Comparison of ENCODE assay signal across 2 cellular contexts in genomic region chr6:96520039-96520850, GRCh38.
TF ChIP-seq lines count a peak whose summit lies in the region.

No MANE protein-coding gene starts in this region.

TF ChIP-seq in A549, 52 proteins besides CTCF, POLR2A, EP300 and RAD21 (continued from another document):
- TF ChIP-seq RCOR1 (IDR thresholded peaks at IDR 0.05; ENCODE audit: low read depth, low read length) (no peak), NR3C1 (IDR thresholded peaks at IDR 0.05) (no peak), SMC3 (IDR thresholded peaks at IDR 0.05) (no peak)

TF ChIP-seq in GM12878, 131 proteins besides CTCF, POLR2A, EP300 and RAD21 (continued from another document):
- no peak for TF ChIP-seq HDAC6 (IDR thresholded peaks at IDR 0.05; ENCODE audit: unreplicated experiment)
- TF ChIP-seq BMI1 (IDR thresholded peaks at IDR 0.05; ENCODE audit: borderline replicate concordance), result peak; percentile 57; the same call in 1 of the 2 replicates
